ENCODE assay signal across 19 cellular contexts in genomic region chr18:8656226-8656625, GRCh38.
"Had no signal": no experiment of that assay in that cellular context is flagged by ENCODE, and none has a peak within 500 bp of the region (broad histone marks: within the 10 kb centered on the region; RNA-seq: fewer than 3 reads in every experiment).

No MANE protein-coding gene starts in this region.

- H3K27ac ChIP-seq: foreskin keratinocyte, pancreas, thyroid gland had no signal

- ATAC-seq: activated T-cell treated with anti-CD3 and anti-CD28 coated beads, Interleukin-2, amount 50 U/mL, for 4 hours; esophagus mucosa; foreskin keratinocyte; pancreas; stimulated activated naive CD8-positive, alpha-beta T cell treated with anti-CD3 and anti-CD28 coated beads, Interleukin-15, amount 100 ng/mL, for 72 hours had no signal

- H3K9me3 Mint-ChIP-seq: activated naive CD8-positive, alpha-beta T cell treated with anti-CD3 and anti-CD28 coated beads for 36 hours; activated T-cell treated with anti-CD3 and anti-CD28 coated beads, Interleukin-2, amount 50 U/mL, for 4 hours; neural crest cell; stimulated activated naive CD8-positive, alpha-beta T cell treated with anti-CD3 and anti-CD28 coated beads, Interleukin-15, amount 100 ng/mL, for 72 hours had no signal

- H3K27ac Mint-ChIP-seq: activated naive CD8-positive, alpha-beta T cell treated with anti-CD3 and anti-CD28 coated beads for 36 hours had no signal

- H3K4me1 ChIP-seq: foreskin keratinocyte, pancreas had no signal

- H3K9me3 ChIP-seq: pancreas, thyroid gland had no signal

- H3K4me1 Mint-ChIP-seq: stimulated activated naive CD8-positive, alpha-beta T cell treated with anti-CD3 and anti-CD28 coated beads, Interleukin-15, amount 100 ng/mL, for 72 hours had no signal

- H3K36me3 ChIP-seq: pancreas, thyroid gland had no signal

- H3K4me3 ChIP-seq: pancreas, thyroid gland had no signal

- H3K36me3 Mint-ChIP-seq: activated naive CD8-positive, alpha-beta T cell treated with anti-CD3 and anti-CD28 coated beads for 36 hours had no signal

- DNase-seq: activated CD4-positive, alpha-beta T cell treated with anti-CD3 and anti-CD28 coated beads for 1 hour; activated CD4-positive, alpha-beta T cell treated with anti-CD3 and anti-CD28 coated beads, Interleukin-2, amount 50 U/mL, for 48 hours; activated gamma-delta T cell; activated naive CD8-positive, alpha-beta T cell treated with anti-CD3 and anti-CD28 coated beads for 36 hours; activated T-cell treated with anti-CD3 and anti-CD28 coated beads, Interleukin-2, amount 50 U/mL, for 4 hours; foreskin keratinocyte; left cardiac atrium; pancreas; retina; stimulated activated CD4-positive, alpha-beta T cell treated with anti-CD3 and anti-CD28 coated beads, Interleukin-15, amount 100 ng/mL, for 24 hours; stimulated activated CD4-positive, alpha-beta T cell treated with anti-CD3 and anti-CD28 coated beads, Interleukin-4, amount 100 ng/mL, for 24 hours; stimulated activated naive CD8-positive, alpha-beta T cell treated with anti-CD3 and anti-CD28 coated beads, Interleukin-15, amount 100 ng/mL, for 72 hours; T-helper 9 cell; thyroid gland had no signal

- FAIRE-seq: bronchial epithelial cell, endometrium, pancreas, urothelium cell line had no signal

- H3K4me3 Mint-ChIP-seq: activated naive CD8-positive, alpha-beta T cell treated with anti-CD3 and anti-CD28 coated beads for 36 hours; activated T-cell treated with anti-CD3 and anti-CD28 coated beads, Interleukin-2, amount 50 U/mL, for 4 hours; neural crest cell; stimulated activated naive CD8-positive, alpha-beta T cell treated with anti-CD3 and anti-CD28 coated beads, Interleukin-15, amount 100 ng/mL, for 72 hours had no signal

- H3K27me3 ChIP-seq: foreskin keratinocyte, thyroid gland had no signal
